Comparison of ENCODE assay signal across 16 cellular contexts in the genomic region with DNA sequence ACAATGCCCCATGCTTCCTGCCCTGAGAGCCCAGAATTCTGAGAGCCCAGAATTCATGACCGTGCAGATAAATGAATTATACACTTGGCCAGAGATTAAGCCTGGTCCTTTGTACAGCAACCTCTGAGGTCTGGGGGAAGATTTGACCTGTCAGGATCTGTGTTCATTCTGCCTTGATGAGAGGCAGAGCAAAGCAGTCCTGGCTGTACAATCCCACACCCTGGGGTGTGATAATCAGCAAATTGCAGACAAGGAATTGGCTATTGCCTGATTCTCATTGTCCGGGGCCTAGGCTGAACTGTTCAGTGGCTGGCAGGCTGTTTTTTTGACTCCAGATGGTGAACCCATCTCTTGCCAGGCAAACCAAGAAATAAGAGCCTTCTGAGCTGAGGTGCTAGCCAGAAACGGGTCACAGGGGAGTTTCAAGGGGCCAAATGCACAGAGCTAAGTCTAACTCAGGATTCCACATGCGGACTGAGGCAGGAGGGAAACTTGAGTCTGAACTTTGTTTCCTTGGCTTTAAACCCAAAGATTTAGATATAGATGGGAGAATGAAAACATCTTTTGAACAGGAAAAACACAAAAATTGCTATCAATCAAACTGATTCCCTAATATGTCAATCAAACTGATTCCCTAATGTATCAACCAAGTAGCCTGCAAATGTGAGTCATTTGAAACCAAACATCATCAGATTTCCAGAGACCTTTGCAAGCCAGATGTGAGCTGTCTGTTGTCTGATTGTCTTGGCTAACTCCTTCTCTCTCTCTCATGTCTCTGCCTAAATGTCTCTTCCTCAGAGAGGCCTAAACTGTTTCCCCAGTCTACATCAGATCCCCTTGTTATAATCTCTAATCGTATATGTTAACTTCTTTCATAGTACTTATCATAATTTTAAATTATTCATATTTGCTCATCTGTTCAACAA.
DNase-seq lines count a peak whose midpoint lies in the region; ATAC-seq, FAIRE-seq and TF ChIP-seq lines count a peak whose summit lies in the region.
"Had no signal": no experiment of that assay in that cellular context is flagged by ENCODE, and none has a peak within 500 bp of the region (broad histone marks: within the 10 kb centered on the region; RNA-seq: fewer than 3 reads in every experiment).

No MANE protein-coding gene starts in this region.

- H3K27ac Mint-ChIP-seq in nephron = peak overlapping the region; percentile 86 to 94 (median 93)
- H3K27ac Mint-ChIP-seq in stimulated activated effector memory CD8-positive, alpha-beta T cell treated with anti-CD3 and anti-CD28 coated beads, Interleukin-12 subunit alpha, Interleukin-12 subunit beta, amount 100 ng/mL, for 72 hours = no peak overlapping the region

- H3K4me3 ChIP-seq in fibroblast of the aortic adventitia (ENCODE audit: low read depth, low read length) (no peak overlapping the region), kidney (ENCODE audit: low read length in 2 of 2) (no peak overlapping the region)
- H3K4me3 ChIP-seq: A549, K562 had no signal

- no peak for FAIRE-seq in kidney (lab: Jason Lieb, UNC)
- FAIRE-seq: G401.6, GM12892, K562 had no signal

- no peak for ATAC-seq in GM21619 (IDR thresholded peaks at IDR 0.05; ENCODE audit: unreplicated experiment)
- ATAC-seq in stimulated activated effector memory CD8-positive, alpha-beta T cell treated with anti-CD3 and anti-CD28 coated beads, Interleukin-12 subunit alpha, Interleukin-12 subunit beta, amount 100 ng/mL, for 72 hours = no peak
- ATAC-seq: A549, K562, Panc1 had no signal

- no peak for TF ChIP-seq CTCF in fibroblast of the aortic adventitia (IDR thresholded peaks at IDR 0.05; ENCODE audit: insufficient read depth, low read length)
- no peak for TF ChIP-seq CTCF in nephron (IDR thresholded peaks at IDR 0.05; ENCODE audit: unreplicated experiment in 3 of 3)
- TF ChIP-seq CTCF in kidney (IDR thresholded peaks at IDR 0.05; ENCODE audit: borderline replicate concordance, extremely low read depth, insufficient read depth) = no peak

- H3K27me3 Mint-ChIP-seq in nephron (ENCODE audit: low read depth) = no peaks in the 10 kb centered on the region

- intact Hi-C loops in kidney (cut with DNase I) = no loop called here

- no peaks in the 10 kb centered on the region for H3K4me1 ChIP-seq in kidney (ENCODE audit: control insufficient read depth in 1 of 2, insufficient read depth in 1 of 2, low read depth in 1 of 2, low read length in 2 of 2)
- H3K4me1 ChIP-seq: A549 had no signal

- H3K36me3 ChIP-seq in kidney (ENCODE audit: control insufficient read depth in 1 of 2, insufficient read depth in 2 of 2, low read length in 2 of 2) = no peaks in the 10 kb centered on the region

- DNase-seq in G401 (ENCODE audit: low spot score) (peak; percentile 45), NCI-H69 (lab: John Stamatoyannopoulos, UW) (peak; percentile 6), fibroblast of the aortic adventitia (ENCODE audit: low read depth) (peak; percentile 13), NCI-H1436 (lab: John Stamatoyannopoulos, UW) (no peak), kidney (no peak)
- no peak for DNase-seq in stimulated activated effector memory CD8-positive, alpha-beta T cell treated with anti-CD3 and anti-CD28 coated beads, Interleukin-12 subunit alpha, Interleukin-12 subunit beta, amount 100 ng/mL, for 72 hours (ENCODE audit: low spot score in 2 of 2)
- DNase-seq: SHP77 had no signal

- H3K4me1 Mint-ChIP-seq in nephron = peaks cover 27% of the 10 kb centered on the region
- no peaks in the 10 kb centered on the region for H3K4me1 Mint-ChIP-seq in stimulated activated effector memory CD8-positive, alpha-beta T cell treated with anti-CD3 and anti-CD28 coated beads, Interleukin-12 subunit alpha, Interleukin-12 subunit beta, amount 100 ng/mL, for 72 hours

- no peak overlapping the region for H3K9ac ChIP-seq in kidney (ENCODE audit: low read length in 2 of 2)

- in situ Hi-C loops in G401 (cut with HindIII; ENCODE audit: low sequenced_read_pairs) = no loop called here

- H3K27ac ChIP-seq in kidney (ENCODE audit: low read depth in 2 of 2, low read length in 2 of 2) = no peak overlapping the region
- H3K27ac ChIP-seq: A549, C4-2B, HL-60 had no signal

- H3K9me3 ChIP-seq in kidney (ENCODE audit: control insufficient read depth in 1 of 2, low read length in 2 of 2) = no peaks in the 10 kb centered on the region
- H3K9me3 ChIP-seq: A549 had no signal

- no peak overlapping the region for H3K4me3 Mint-ChIP-seq in nephron
- no peak overlapping the region for H3K4me3 Mint-ChIP-seq in stimulated activated effector memory CD8-positive, alpha-beta T cell treated with anti-CD3 and anti-CD28 coated beads, Interleukin-12 subunit alpha, Interleukin-12 subunit beta, amount 100 ng/mL, for 72 hours

- peaks cover 9% of the 10 kb centered on the region for H3K9me3 Mint-ChIP-seq in nephron
- no peaks in the 10 kb centered on the region for H3K9me3 Mint-ChIP-seq in stimulated activated effector memory CD8-positive, alpha-beta T cell treated with anti-CD3 and anti-CD28 coated beads, Interleukin-12 subunit alpha, Interleukin-12 subunit beta, amount 100 ng/mL, for 72 hours

- H3K36me3 Mint-ChIP-seq in nephron (ENCODE audit: low read depth) = no peaks in the 10 kb centered on the region
- H3K36me3 Mint-ChIP-seq in stimulated activated effector memory CD8-positive, alpha-beta T cell treated with anti-CD3 and anti-CD28 coated beads, Interleukin-12 subunit alpha, Interleukin-12 subunit beta, amount 100 ng/mL, for 72 hours = no peaks in the 10 kb centered on the region

Comparison
In these comparisons a context has a peak if more than half of its experiments do, and no peak if none do; other contexts are left out.
1. DNase-seq: peak in G401 (single experiment), NCI-H69 (single experiment) and fibroblast of the aortic adventitia (single experiment); none in NCI-H1436 (single experiment), kidney (single experiment) and stimulated activated effector memory CD8-positive, alpha-beta T cell treated with anti-CD3 and anti-CD28 coated beads, Interleukin-12 subunit alpha, Interleukin-12 subunit beta, amount 100 ng/mL, for 72 hours (0 of 2).